In the genomic region with DNA sequence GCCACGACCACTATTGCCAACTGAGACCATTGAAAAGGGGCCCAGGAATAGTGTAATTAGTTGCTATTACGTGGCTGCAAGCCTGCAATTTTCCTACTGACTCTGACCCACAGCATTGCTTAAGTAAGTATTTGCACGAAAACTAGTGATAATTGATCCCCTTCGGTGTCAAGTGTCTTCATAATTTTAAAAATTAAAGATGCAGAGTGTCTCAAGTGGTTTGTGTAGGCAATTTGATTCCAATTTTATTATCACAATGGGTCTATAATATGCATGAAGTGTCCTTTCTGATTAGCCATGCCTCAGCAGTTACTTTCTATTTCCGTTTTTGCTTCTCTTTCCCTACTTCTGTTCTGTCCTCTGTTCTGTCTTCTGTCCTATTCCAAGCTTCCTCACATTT, we compare ENCODE assay signal across 32 cellular contexts.
"Had no signal": no experiment of that assay in that cellular context is flagged by ENCODE, and none has a peak within 500 bp of the region (broad histone marks: within the 10 kb centered on the region; RNA-seq: fewer than 3 reads in every experiment).

No MANE protein-coding gene starts in this region.

- H3K4me3 Mint-ChIP-seq: activated B cell treated with CpG ODN at 0.5 μM for 24 hours; activated CD8-positive, alpha-beta memory T cell treated with anti-CD3 and anti-CD28 coated beads, Interleukin-2, amount 10 ng/mL, durations not matched to agents 7 days and 5 days; activated CD8-positive, alpha-beta T cell treated with anti-CD3 and anti-CD28 coated beads, Interleukin-2, amount 10 ng/mL, durations not matched to agents 7 days and 5 days; activated naive CD4-positive, alpha-beta T cell treated with anti-CD3 and anti-CD28 coated beads, Interleukin-2, amount 50 U/mL, for 24 hours; activated naive CD8-positive, alpha-beta T cell treated with anti-CD3 and anti-CD28 coated beads, Interleukin-2, amount 50 U/mL, for 24 hours; dendritic cell treated with granulocyte-macrophage colony-stimulating factor and Interleukin-4, amounts not matched to agents 40 ng/mL and 50 ng/mL, for 4 days; endodermal cell; immature natural killer cell; mesothelial cell of epicardium; nephron progenitor cell; stimulated activated naive B cell treated with anti-CD40 and anti-IgM and Interleukin-4, amounts not matched to agents 10 μg/mL and 1 μg/mL and 100 μg/mL, for 72 hours had no signal

- H3K36me3 Mint-ChIP-seq: activated CD8-positive, alpha-beta memory T cell treated with anti-CD3 and anti-CD28 coated beads, Interleukin-2, amount 10 ng/mL, durations not matched to agents 7 days and 5 days; activated naive CD4-positive, alpha-beta T cell treated with anti-CD3 and anti-CD28 coated beads, Interleukin-2, amount 50 U/mL, for 24 hours; immature natural killer cell; mesothelial cell of epicardium; naive B cell; stimulated activated naive B cell treated with anti-CD40 and anti-IgM and Interleukin-4, amounts not matched to agents 10 μg/mL and 1 μg/mL and 100 μg/mL, for 72 hours had no signal

- H3K4me1 Mint-ChIP-seq: activated CD8-positive, alpha-beta memory T cell treated with anti-CD3 and anti-CD28 coated beads, Interleukin-2, amount 10 ng/mL, durations not matched to agents 7 days and 5 days; endodermal cell; immature natural killer cell; mesothelial cell of epicardium; nephron progenitor cell had no signal

- H3K27me3 Mint-ChIP-seq: activated CD8-positive, alpha-beta memory T cell treated with anti-CD3 and anti-CD28 coated beads, Interleukin-2, amount 10 ng/mL, durations not matched to agents 7 days and 5 days; activated naive CD4-positive, alpha-beta T cell treated with anti-CD3 and anti-CD28 coated beads, Interleukin-2, amount 50 U/mL, for 24 hours; activated naive CD8-positive, alpha-beta T cell treated with anti-CD3 and anti-CD28 coated beads, Interleukin-2, amount 50 U/mL, for 24 hours; dendritic cell treated with granulocyte-macrophage colony-stimulating factor and Interleukin-4, amounts not matched to agents 40 ng/mL and 50 ng/mL, for 4 days; naive B cell; progenitor cell of endocrine pancreas; stimulated activated naive B cell treated with anti-CD40 and anti-IgM and Interleukin-4, amounts not matched to agents 10 μg/mL and 1 μg/mL and 100 μg/mL, for 72 hours had no signal

- H3K9me3 ChIP-seq: breast epithelium, ovary, sigmoid colon, stomach, thyroid gland, upper lobe of left lung, vagina had no signal

- H3K27ac ChIP-seq: breast epithelium, ovary, sigmoid colon, stomach, thyroid gland, upper lobe of left lung, vagina had no signal

- H3K4me1 ChIP-seq: breast epithelium, sigmoid colon, stomach, thyroid gland, upper lobe of left lung, vagina had no signal

- H3K27ac Mint-ChIP-seq: activated B cell treated with CpG ODN at 0.5 μM for 24 hours; activated CD8-positive, alpha-beta memory T cell treated with anti-CD3 and anti-CD28 coated beads, Interleukin-2, amount 10 ng/mL, durations not matched to agents 7 days and 5 days; activated CD8-positive, alpha-beta T cell treated with anti-CD3 and anti-CD28 coated beads, Interleukin-2, amount 10 ng/mL, durations not matched to agents 7 days and 5 days; activated naive CD4-positive, alpha-beta T cell treated with anti-CD3 and anti-CD28 coated beads, Interleukin-2, amount 50 U/mL, for 24 hours; activated naive CD8-positive, alpha-beta T cell treated with anti-CD3 and anti-CD28 coated beads, Interleukin-2, amount 50 U/mL, for 24 hours; activated T-helper 2 cell treated with anti-CD3 and anti-CD28 coated beads, Interferon-gamma antibody, Interleukin-2, Interleukin-4, amounts not matched to agents 10 μg/mL and 5 μg/mL and 100 μg/mL, durations not matched to agents 14 hours and 24 hours and 36 hours; dendritic cell treated with granulocyte-macrophage colony-stimulating factor and Interleukin-4, amounts not matched to agents 40 ng/mL and 50 ng/mL, for 4 days; endodermal cell; immature natural killer cell; mesothelial cell of epicardium; nephron progenitor cell; progenitor cell of endocrine pancreas; stimulated activated naive B cell treated with anti-CD40 and anti-IgM and Interleukin-4, amounts not matched to agents 10 μg/mL and 1 μg/mL and 100 μg/mL, for 72 hours had no signal

- H3K36me3 ChIP-seq: breast epithelium, ovary, sigmoid colon, stomach, thyroid gland, upper lobe of left lung, vagina had no signal

- ATAC-seq: activated CD8-positive, alpha-beta memory T cell treated with anti-CD3 and anti-CD28 coated beads, Interleukin-2, amount 10 ng/mL, durations not matched to agents 7 days and 5 days; activated CD8-positive, alpha-beta T cell treated with anti-CD3 and anti-CD28 coated beads, Interleukin-2, amount 10 ng/mL, durations not matched to agents 7 days and 5 days; activated naive CD8-positive, alpha-beta T cell treated with anti-CD3 and anti-CD28 coated beads, Interleukin-2, amount 50 U/mL, for 24 hours; esophagus mucosa; left colon; stimulated activated naive B cell treated with anti-CD40 and anti-IgM and Interleukin-4, amounts not matched to agents 10 μg/mL and 1 μg/mL and 100 μg/mL, for 72 hours had no signal

- DNase-seq: activated B cell treated with CpG ODN at 0.5 μM for 24 hours; activated CD8-positive, alpha-beta memory T cell treated with anti-CD3 and anti-CD28 coated beads, Interleukin-2, amount 10 ng/mL, durations not matched to agents 7 days and 5 days; activated CD8-positive, alpha-beta T cell treated with anti-CD3 and anti-CD28 coated beads, Interleukin-2, amount 10 ng/mL, durations not matched to agents 7 days and 5 days; activated naive CD8-positive, alpha-beta T cell treated with anti-CD3 and anti-CD28 coated beads, Interleukin-2, amount 50 U/mL, for 24 hours; activated T-cell treated with anti-CD3 and anti-CD28 coated beads, Interleukin-2, amount 50 U/mL, for 48 hours; amygdala; central memory CD4-positive, alpha-beta T cell; endodermal cell; foreskin fibroblast; head of caudate nucleus; hypothalamus; immature natural killer cell; kidney; left colon; naive B cell; nephron progenitor cell; ovary; sigmoid colon; small intestine; stimulated activated CD4-positive, alpha-beta T cell treated with anti-CD3 and anti-CD28 coated beads, Interleukin-1b, Interleukin-23, amount 100 ng/mL, for 48 hours; stimulated activated naive B cell treated with anti-CD40 and anti-IgM and Interleukin-4, amounts not matched to agents 10 μg/mL and 1 μg/mL and 100 μg/mL, for 72 hours; stomach; thyroid gland; upper lobe of left lung had no signal

- H3K4me3 ChIP-seq: breast epithelium, ovary, sigmoid colon, stomach, thyroid gland, upper lobe of left lung, vagina had no signal

- H3K27me3 ChIP-seq: breast epithelium, ovary, sigmoid colon, stomach, thyroid gland, upper lobe of left lung, vagina had no signal
